1 cellular context compared by ENCODE assay signal in genomic region chr10:10814103-10814502, GRCh38.
TF ChIP-seq lines count a peak whose summit lies in the region.

No MANE protein-coding gene starts in this region.

TF ChIP-seq in IMR-90, 13 proteins besides CTCF, POLR2A, EP300 and RAD21:
- TF ChIP-seq RFX5 (IDR thresholded peaks at IDR 0.05; ENCODE audit: low read depth, low read length) = no peak
- TF ChIP-seq, protein P1, sequence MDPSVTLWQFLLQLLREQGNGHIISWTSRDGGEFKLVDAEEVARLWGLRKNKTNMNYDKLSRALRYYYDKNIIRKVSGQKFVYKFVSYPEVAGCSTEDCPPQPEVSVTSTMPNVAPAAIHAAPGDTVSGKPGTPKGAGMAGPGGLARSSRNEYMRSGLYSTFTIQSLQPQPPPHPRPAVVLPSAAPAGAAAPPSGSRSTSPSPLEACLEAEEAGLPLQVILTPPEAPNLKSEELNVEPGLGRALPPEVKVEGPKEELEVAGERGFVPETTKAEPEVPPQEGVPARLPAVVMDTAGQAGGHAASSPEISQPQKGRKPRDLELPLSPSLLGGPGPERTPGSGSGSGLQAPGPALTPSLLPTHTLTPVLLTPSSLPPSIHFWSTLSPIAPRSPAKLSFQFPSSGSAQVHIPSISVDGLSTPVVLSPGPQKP (IDR thresholded peaks at IDR 0.05; ENCODE audit: borderline replicate concordance, low read depth, low read length) = no peak
- TF ChIP-seq NFE2L2 (IDR thresholded peaks at IDR 0.05; ENCODE audit: low read depth, low read length) = no peak
- TF ChIP-seq MXI1 (IDR thresholded peaks at IDR 0.05; ENCODE audit: borderline replicate concordance, low read depth, low read length) = no peak
- TF ChIP-seq MAZ (IDR thresholded peaks at IDR 0.05; ENCODE audit: borderline replicate concordance, low read depth, low read length) = no peak
- TF ChIP-seq CEBPB (IDR thresholded peaks at IDR 0.05; ENCODE audit: low read depth, low read length) = no peak
- no peak for TF ChIP-seq BHLHE40 (IDR thresholded peaks at IDR 0.05; ENCODE audit: low read depth, low read length)
- no peak for TF ChIP-seq USF2 (IDR thresholded peaks at IDR 0.05; ENCODE audit: low read depth, low read length)
- TF ChIP-seq CHD1 (IDR thresholded peaks at IDR 0.05; ENCODE audit: low read depth, low read length) = no peak
- TF ChIP-seq SMC3 (IDR thresholded peaks at IDR 0.05; ENCODE audit: low read depth, low read length) = no peak
- TF ChIP-seq RCOR1 (IDR thresholded peaks at IDR 0.05; ENCODE audit: insufficient replicate concordance, low read length) = no peak
- TF ChIP-seq MAFK (IDR thresholded peaks at IDR 0.05; ENCODE audit: low read depth, low read length) = no peak
- no peak for TF ChIP-seq FOS (IDR thresholded peaks at IDR 0.05; ENCODE audit: low read depth, low read length)
TF ChIP-seq in IMR-90: peak in this region for 0.
